ENCODE assay signal across 32 cellular contexts in the genomic region with DNA sequence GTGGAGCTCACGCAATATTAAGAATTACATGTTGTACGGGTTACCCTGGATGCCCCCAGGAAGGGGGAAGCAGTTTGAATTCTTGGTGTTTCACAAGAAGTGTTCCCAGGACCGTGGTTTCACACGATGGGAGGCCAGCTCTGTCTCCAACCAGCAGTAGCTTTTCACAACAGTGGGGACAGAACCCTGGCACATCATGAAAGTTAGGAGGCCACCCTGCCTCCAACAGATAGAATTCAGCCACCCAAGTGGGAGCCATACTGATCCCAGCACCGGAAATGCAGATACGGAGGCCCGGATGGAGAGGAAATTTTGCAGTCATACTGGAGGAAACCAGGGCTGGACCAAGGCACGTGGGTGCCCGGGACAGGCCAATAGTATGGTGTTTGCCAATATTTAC. TPM values are rescaled to one million over a fixed set of nuclear protein-coding genes. Genes with fewer than 3 reads are reported as not detected.
"Had no signal": no experiment of that assay in that cellular context is flagged by ENCODE, and none has a peak within 500 bp of the region (broad histone marks: within the 10 kb centered on the region; RNA-seq: fewer than 3 reads in every experiment).

No MANE protein-coding gene starts in this region.

- H3K9me3 Mint-ChIP-seq: activated B cell treated with CpG ODN at 0.5 μM for 24 hours; activated naive CD4-positive, alpha-beta T cell treated with anti-CD3 and anti-CD28 coated beads for 36 hours; activated naive CD8-positive, alpha-beta T cell treated with anti-CD3 and anti-CD28 coated beads for 36 hours; activated T-helper 1 cell treated with anti-CD3 and anti-CD28 coated beads, Interleukin-12 subunit alpha, Interleukin-12 subunit beta, Interleukin-2, Interleukin-4 antibody, amounts not matched to agents 30 ng/mL and 10 ng/mL and 1 ng/mL, durations not matched to agents 14 hours and 24 hours and 36 hours; nephron progenitor cell; type B pancreatic cell had no signal

- H3K9me3 ChIP-seq: adrenal gland, body of pancreas, neutrophil, ovary, right lobe of liver, thoracic aorta, vagina had no signal

- H3K27me3 ChIP-seq: body of pancreas, ovary, vagina had no signal

- DNase-seq: activated B cell treated with CpG ODN at 0.5 μM for 24 hours; activated CD4-positive, alpha-beta T cell treated with anti-CD3 and anti-CD28 coated beads for 36 hours; activated CD8-positive, alpha-beta memory T cell treated with anti-CD3 and anti-CD28 coated beads, Interleukin-2, amount 10 ng/mL, durations not matched to agents 7 days and 5 days; activated CD8-positive, alpha-beta T cell treated with anti-CD3 and anti-CD28 coated beads, Interleukin-2, amount 10 ng/mL, durations not matched to agents 7 days and 5 days; activated effector memory CD4-positive, alpha-beta T cell treated with anti-CD3 and anti-CD28 coated beads, Interleukin-2, amount 50 U/mL, for 16 hours; activated naive CD4-positive, alpha-beta T cell treated with anti-CD3 and anti-CD28 coated beads for 36 hours; activated naive CD8-positive, alpha-beta T cell treated with anti-CD3 and anti-CD28 coated beads for 36 hours; activated T-cell treated with anti-CD3 and anti-CD28 coated beads for 4 hours; adrenal gland; aorta; body of pancreas; dermis blood vessel endothelial cell; effector CD4-positive, alpha-beta T cell; foreskin fibroblast; head of caudate nucleus; hippocampal formation; left cardiac atrium; mammary epithelial cell; naive B cell; nephron progenitor cell; ovary; right lobe of liver; stimulated activated CD4-positive, alpha-beta T cell treated with anti-CD3 and anti-CD28 coated beads, Interleukin-12 subunit alpha, Interleukin-12 subunit beta, amount 100 ng/mL, for 4 hours; stimulated activated CD4-positive, alpha-beta T cell treated with anti-CD3 and anti-CD28 coated beads, Interleukin-4, amount 100 ng/mL, for 1 hour; stimulated activated naive CD8-positive, alpha-beta T cell treated with anti-CD3 and anti-CD28 coated beads, Interleukin-15, Interleukin-2, amounts not matched to agents 100 U/mL and 50 U/mL, for 24 hours; T1000 had no signal

- H3K4me1 ChIP-seq: body of pancreas, right lobe of liver, vagina had no signal

- H3K27ac ChIP-seq: adrenal gland, body of pancreas, neutrophil, ovary, right lobe of liver, thoracic aorta, vagina had no signal

- ATAC-seq: activated CD4-positive, alpha-beta T cell treated with anti-CD3 and anti-CD28 coated beads for 36 hours; activated CD8-positive, alpha-beta memory T cell treated with anti-CD3 and anti-CD28 coated beads, Interleukin-2, amount 10 ng/mL, durations not matched to agents 7 days and 5 days; activated CD8-positive, alpha-beta T cell treated with anti-CD3 and anti-CD28 coated beads, Interleukin-2, amount 10 ng/mL, durations not matched to agents 7 days and 5 days; body of pancreas; left cardiac atrium; stimulated activated naive CD8-positive, alpha-beta T cell treated with anti-CD3 and anti-CD28 coated beads, Interleukin-15, Interleukin-2, amounts not matched to agents 100 U/mL and 50 U/mL, for 24 hours had no signal

- H3K4me1 Mint-ChIP-seq: activated CD8-positive, alpha-beta memory T cell treated with anti-CD3 and anti-CD28 coated beads, Interleukin-2, amount 10 ng/mL, durations not matched to agents 7 days and 5 days had no signal

- H3K36me3 ChIP-seq: adrenal gland, neutrophil, ovary, right lobe of liver, thoracic aorta, vagina had no signal

- H3K27ac Mint-ChIP-seq: activated B cell treated with CpG ODN at 0.5 μM for 24 hours; activated CD4-positive, alpha-beta T cell treated with anti-CD3 and anti-CD28 coated beads for 36 hours; activated CD8-positive, alpha-beta memory T cell treated with anti-CD3 and anti-CD28 coated beads, Interleukin-2, amount 10 ng/mL, durations not matched to agents 7 days and 5 days; activated CD8-positive, alpha-beta T cell treated with anti-CD3 and anti-CD28 coated beads, Interleukin-2, amount 10 ng/mL, durations not matched to agents 7 days and 5 days; activated naive CD4-positive, alpha-beta T cell treated with anti-CD3 and anti-CD28 coated beads for 36 hours; activated naive CD8-positive, alpha-beta T cell treated with anti-CD3 and anti-CD28 coated beads for 36 hours; activated T-helper 1 cell treated with anti-CD3 and anti-CD28 coated beads, Interleukin-12 subunit alpha, Interleukin-12 subunit beta, Interleukin-2, Interleukin-4 antibody, amounts not matched to agents 30 ng/mL and 10 ng/mL and 1 ng/mL, durations not matched to agents 14 hours and 24 hours and 36 hours; nephron progenitor cell; progenitor cell of endocrine pancreas; type B pancreatic cell had no signal

- H3K4me3 Mint-ChIP-seq: activated B cell treated with CpG ODN at 0.5 μM for 24 hours; activated CD4-positive, alpha-beta T cell treated with anti-CD3 and anti-CD28 coated beads for 36 hours; activated CD8-positive, alpha-beta memory T cell treated with anti-CD3 and anti-CD28 coated beads, Interleukin-2, amount 10 ng/mL, durations not matched to agents 7 days and 5 days; activated CD8-positive, alpha-beta T cell treated with anti-CD3 and anti-CD28 coated beads, Interleukin-2, amount 10 ng/mL, durations not matched to agents 7 days and 5 days; activated naive CD4-positive, alpha-beta T cell treated with anti-CD3 and anti-CD28 coated beads for 36 hours; activated naive CD8-positive, alpha-beta T cell treated with anti-CD3 and anti-CD28 coated beads for 36 hours; activated T-helper 1 cell treated with anti-CD3 and anti-CD28 coated beads, Interleukin-12 subunit alpha, Interleukin-12 subunit beta, Interleukin-2, Interleukin-4 antibody, amounts not matched to agents 30 ng/mL and 10 ng/mL and 1 ng/mL, durations not matched to agents 14 hours and 24 hours and 36 hours; naive B cell; nephron progenitor cell; type B pancreatic cell had no signal

- H3K4me3 ChIP-seq: adrenal gland, body of pancreas, ovary, right lobe of liver, thoracic aorta, vagina had no signal

- H3K36me3 Mint-ChIP-seq: activated CD8-positive, alpha-beta memory T cell treated with anti-CD3 and anti-CD28 coated beads, Interleukin-2, amount 10 ng/mL, durations not matched to agents 7 days and 5 days; type B pancreatic cell had no signal

RNA-seq across cellular contexts. Expression of a gene that starts 8.8 kb away (rescaled TPM):
- total RNA-seq: mammary epithelial cell had no signal
- polyA plus RNA-seq: mammary epithelial cell had no signal
